9 cellular contexts compared by ENCODE assay signal in genomic region chr6:117481926-117482239, GRCh38. TPM values are rescaled to one million over a fixed set of nuclear protein-coding genes. Genes with fewer than 3 reads are reported as not detected.
DNase-seq lines count a peak whose midpoint lies in the region; ATAC-seq and TF ChIP-seq lines count a peak whose summit lies in the region.
"Had no signal": no experiment of that assay in that cellular context is flagged by ENCODE, and none has a peak within 500 bp of the region (broad histone marks: within the 10 kb centered on the region; RNA-seq: fewer than 3 reads in every experiment).

No MANE protein-coding gene starts in this region.

- no peaks in the 10 kb centered on the region for H3K36me3 Mint-ChIP-seq in activated CD4-positive, alpha-beta T cell treated with anti-CD3 and anti-CD28 coated beads for 36 hours (ENCODE audit: low read depth)

- H3K9ac ChIP-seq in iPS-15b (ENCODE audit: low read depth, low read length) (no peak overlapping the region), subcutaneous abdominal adipose tissue (ENCODE audit: low read length in 5 of 5) (peak overlapping the region in 3 of 5 donors; percentile 56 to 58 (median 56))

- H3K4me3 Mint-ChIP-seq in activated CD4-positive, alpha-beta T cell treated with anti-CD3 and anti-CD28 coated beads for 36 hours = peak overlapping the region; percentile 71

- peaks cover 15% of the 10 kb centered on the region for H3K4me1 Mint-ChIP-seq in activated CD4-positive, alpha-beta T cell treated with anti-CD3 and anti-CD28 coated beads for 36 hours

- no peaks in the 10 kb centered on the region for H3K36me3 ChIP-seq in iPS-15b (ENCODE audit: control insufficient read depth, insufficient read depth, low read length)
- no peaks in the 10 kb centered on the region for H3K36me3 ChIP-seq in subcutaneous abdominal adipose tissue (ENCODE audit: control insufficient read depth in 5 of 5, insufficient read depth in 5 of 5, low read length in 5 of 5)

- H3K4me1 ChIP-seq in iPS-15b (ENCODE audit: control insufficient read depth, insufficient read depth, low read length) (peaks cover 5% of the 10 kb centered on the region), subcutaneous abdominal adipose tissue (ENCODE audit: control insufficient read depth in 5 of 5, insufficient read depth in 5 of 5, low read length in 5 of 5) (peaks cover 4 to 29% (median 28%) of the 10 kb centered on the region in 5 donors)

- H3K9me3 Mint-ChIP-seq in activated CD4-positive, alpha-beta T cell treated with anti-CD3 and anti-CD28 coated beads for 36 hours (ENCODE audit: low read depth) = no peaks in the 10 kb centered on the region

- H3K4me3 ChIP-seq in WI38 (ENCODE audit: low read depth, low read length) (peak overlapping the region; percentile 88), iPS-15b (ENCODE audit: low read depth, low read length) (peak overlapping the region; percentile 56), subcutaneous abdominal adipose tissue (ENCODE audit: low read depth in 1 of 5, low read length in 5 of 5) (peak overlapping the region; percentile 52 to 92 (median 90))

- CTCF ChIA-PET in activated CD4-positive, alpha-beta T cell treated with anti-CD3 and anti-CD28 coated beads for 36 hours (lab: Charles Lee) = interaction anchor here (1.3 to 1.6 kb wide), 2 partner anchors 32 to 70 kb away, joined by 3 to 5 read pairs; no protein-coding TSS in a partner anchor

- peak; percentile 7 for ATAC-seq in activated CD4-positive, alpha-beta T cell treated with anti-CD3 and anti-CD28 coated beads for 36 hours
- ATAC-seq in sciatic nerve = no peak

- H3K27me3 Mint-ChIP-seq in activated CD4-positive, alpha-beta T cell treated with anti-CD3 and anti-CD28 coated beads for 36 hours = peaks cover 47% of the 10 kb centered on the region

- H3K27me3 ChIP-seq in iPS-15b (ENCODE audit: control insufficient read depth, insufficient read depth, low read length) = peaks cover 20% of the 10 kb centered on the region
- no peaks in the 10 kb centered on the region for H3K27me3 ChIP-seq in subcutaneous abdominal adipose tissue (ENCODE audit: control insufficient read depth in 5 of 5, insufficient read depth in 4 of 5, low read length in 5 of 5)

- TF ChIP-seq CTCF in WI38 (IDR thresholded peaks at IDR 0.05; ENCODE audit: low read depth, low read length) = no peak

- DNase-seq in activated CD4-positive, alpha-beta T cell treated with anti-CD3 and anti-CD28 coated beads for 36 hours = no peak
- DNase-seq in activated CD4-positive, alpha-beta T cell treated with anti-CD3 and anti-CD28 coated beads, Interleukin-2, amount 50 U/mL, for 48 hours = no peak
- no peak for DNase-seq in NCI-H1694 treated with DMSO at 0.1 percent for 48 hours (lab: John Stamatoyannopoulos, UW)
- DNase-seq in sciatic nerve (ENCODE audit: low spot score) = no peak
- no peak for DNase-seq in GM03348 (ENCODE audit: low spot score)

- peak overlapping the region; percentile 46 for H3K27ac ChIP-seq in subcutaneous abdominal adipose tissue (ENCODE audit: low read depth, low read length)

- H3K9me3 ChIP-seq in iPS-15b (ENCODE audit: control insufficient read depth, insufficient read depth, low read length) = no peaks in the 10 kb centered on the region
- no peaks in the 10 kb centered on the region for H3K9me3 ChIP-seq in subcutaneous abdominal adipose tissue (ENCODE audit: control insufficient read depth in 5 of 5, low read length in 5 of 5)

- no peak overlapping the region for H3K27ac Mint-ChIP-seq in activated CD4-positive, alpha-beta T cell treated with anti-CD3 and anti-CD28 coated beads for 36 hours

- intact Hi-C loops in activated CD4-positive, alpha-beta T cell treated with anti-CD3 and anti-CD28 coated beads for 36 hours (cut with DNase I, micrococcal nuclease) = loop anchor here (1.0 to 10.0 kb wide), 6 partner anchors 33 to 797 kb away; partner anchors contain the start of genes GOPC (in 1 of the 2) and KPNA5 (in 1 of the 2)
- intact Hi-C loops in sciatic nerve (cut with DNase I) = no loop called here

- POLR2A ChIA-PET in activated CD4-positive, alpha-beta T cell treated with anti-CD3 and anti-CD28 coated beads for 36 hours (lab: Charles Lee) = no interaction called here

RNA-seq across cellular contexts. Expression of gene DCBLD1, which starts 0.6 kb away (rescaled TPM):
- 1 to 10 TPM; 1.2 to 1.6 TPM for total RNA-seq in activated CD4-positive, alpha-beta T cell treated with anti-CD3 and anti-CD28 coated beads for 36 hours
- 13.6 TPM for total RNA-seq in sciatic nerve

RNA-seq across cellular contexts. Expression of gene ROS1, which starts 56.1 kb away (rescaled TPM):
- not detected for total RNA-seq in activated CD4-positive, alpha-beta T cell treated with anti-CD3 and anti-CD28 coated beads for 36 hours
- 0.04 TPM for total RNA-seq in sciatic nerve
- total RNA-seq: activated CD8-positive, alpha-beta memory T cell treated with anti-CD3 and anti-CD28 coated beads for 36 hours had no signal
